Comparison of ENCODE assay signal across 8 cellular contexts in genomic region chr10:6141296-6142151, GRCh38. TPM values are rescaled to one million over a fixed set of nuclear protein-coding genes. Genes with fewer than 3 reads are reported as not detected.
DNase-seq lines count a peak whose midpoint lies in the region; ATAC-seq, FAIRE-seq and TF ChIP-seq lines count a peak whose summit lies in the region.

No MANE protein-coding gene starts in this region.

- H3K36me3 ChIP-seq in kidney (ENCODE audit: control insufficient read depth in 1 of 2, insufficient read depth in 2 of 2, low read length in 2 of 2) (no peaks in the 10 kb centered on the region), tibial nerve (no peaks in the 10 kb centered on the region), uterus (no peaks in the 10 kb centered on the region)

- H3K9me3 Mint-ChIP-seq in activated T-cell treated with anti-CD3 and anti-CD28 coated beads, Interleukin-2, amount 50 U/mL, for 72 hours, result no peaks in the 10 kb centered on the region
- no peaks in the 10 kb centered on the region for H3K9me3 Mint-ChIP-seq in endothelial cell (ENCODE audit: unreplicated experiment)

- peak overlapping the region; percentile 97 for H3K27ac Mint-ChIP-seq in activated T-cell treated with anti-CD3 and anti-CD28 coated beads, Interleukin-2, amount 50 U/mL, for 72 hours
- H3K27ac Mint-ChIP-seq in endothelial cell (ENCODE audit: unreplicated experiment), result no peak overlapping the region

- TF ChIP-seq EP300 in Ishikawa (IDR thresholded peaks at IDR 0.05; ENCODE audit: borderline replicate concordance) (no peak), tibial nerve (IDR thresholded peaks at IDR 0.05) (peak in 1 of 2 donors; percentile 48)

- H3K27me3 ChIP-seq in tibial nerve (peaks cover 0 to 10% of the 10 kb centered on the region in 2 donors), uterus (no peaks in the 10 kb centered on the region)

- H3K4me3 ChIP-seq in kidney (ENCODE audit: low read length in 2 of 2), result peak overlapping the region; percentile 9 to 36
- peak overlapping the region in 2 of 4 donors; percentile 40 to 42 for H3K4me3 ChIP-seq in tibial nerve
- H3K4me3 ChIP-seq in uterus, result peak overlapping the region in 1 of 2 donors; percentile 13

- no peak for TF ChIP-seq RAD21 in Ishikawa (IDR thresholded peaks at IDR 0.05; ENCODE audit: low read depth)

- H3K9ac ChIP-seq in kidney (ENCODE audit: low read length in 2 of 2), result no peak overlapping the region

- H3K4me1 Mint-ChIP-seq in activated T-cell treated with anti-CD3 and anti-CD28 coated beads, Interleukin-2, amount 50 U/mL, for 72 hours (ENCODE audit: low read depth), result peaks cover 87% of the 10 kb centered on the region
- H3K4me1 Mint-ChIP-seq in endothelial cell (ENCODE audit: unreplicated experiment), result peaks cover 11% of the 10 kb centered on the region

- TF ChIP-seq POLR2A in tibial nerve (IDR thresholded peaks at IDR 0.05), result no peak
- no peak for TF ChIP-seq POLR2A in uterus (IDR thresholded peaks at IDR 0.05)

- no peak overlapping the region for H3K27ac ChIP-seq in kidney (ENCODE audit: low read depth in 2 of 2, low read length in 2 of 2)
- peak overlapping the region in 3 of 4 donors; percentile 43 to 73 (median 58) for H3K27ac ChIP-seq in tibial nerve
- no peak overlapping the region for H3K27ac ChIP-seq in uterus

- in situ Hi-C loops in GM13976 (cut with MboI; ENCODE audit: low sequenced_read_pairs, unreplicated experiment), result no loop called here

- peaks cover 0 to 2% of the 10 kb centered on the region in 2 donors for H3K36me3 Mint-ChIP-seq in activated T-cell treated with anti-CD3 and anti-CD28 coated beads, Interleukin-2, amount 50 U/mL, for 72 hours (ENCODE audit: insufficient read depth in 2 of 2)
- H3K36me3 Mint-ChIP-seq in endothelial cell (ENCODE audit: low read depth, unreplicated experiment), result peaks cover 4% of the 10 kb centered on the region

- peak; percentile 84 for DNase-seq in GM13976 (ENCODE audit: low spot score)
- peak; percentile 51 to 60 for DNase-seq in activated T-cell treated with anti-CD3 and anti-CD28 coated beads, Interleukin-2, amount 50 U/mL, for 72 hours
- DNase-seq in kidney, result peak; percentile 76
- no peak for DNase-seq in tibial nerve (ENCODE audit: low spot score in 2 of 2)
- DNase-seq in endothelial cell (ENCODE audit: low spot score), result no peak
- no peak for DNase-seq in uterus

- TF ChIP-seq CTCF in GM13976 (IDR thresholded peaks at IDR 0.05; ENCODE audit: borderline replicate concordance, control extremely low read depth, extremely low read depth, insufficient read depth, missing control alignments) (no peak), kidney (IDR thresholded peaks at IDR 0.05; ENCODE audit: borderline replicate concordance, extremely low read depth, insufficient read depth) (no peak), tibial nerve (IDR thresholded peaks at IDR 0.05) (no peak), endothelial cell (IDR thresholded peaks at IDR 0.05; ENCODE audit: unreplicated experiment) (no peak), uterus (IDR thresholded peaks at IDR 0.05) (no peak)

- ATAC-seq in GM21717 (IDR thresholded peaks at IDR 0.05; ENCODE audit: unreplicated experiment), result peak; percentile 49
- ATAC-seq in activated T-cell treated with anti-CD3 and anti-CD28 coated beads, Interleukin-2, amount 50 U/mL, for 72 hours (replicated peaks in 1 of 2), result peak; percentile 49 to 56

- WGBS in tibial nerve, 2 donors, result 60 to 63% methylated on average over 30 of the region's 30 CpGs

- peak overlapping the region; percentile 84 to 96 for H3K4me3 Mint-ChIP-seq in activated T-cell treated with anti-CD3 and anti-CD28 coated beads, Interleukin-2, amount 50 U/mL, for 72 hours
- no peak overlapping the region for H3K4me3 Mint-ChIP-seq in endothelial cell (ENCODE audit: unreplicated experiment)

- H3K27me3 Mint-ChIP-seq in activated T-cell treated with anti-CD3 and anti-CD28 coated beads, Interleukin-2, amount 50 U/mL, for 72 hours (ENCODE audit: low read depth), result peaks cover 8% of the 10 kb centered on the region
- peaks cover 12% of the 10 kb centered on the region for H3K27me3 Mint-ChIP-seq in endothelial cell (ENCODE audit: unreplicated experiment)

- no peaks in the 10 kb centered on the region for H3K9me3 ChIP-seq in kidney (ENCODE audit: control insufficient read depth in 1 of 2, low read length in 2 of 2)
- no peaks in the 10 kb centered on the region for H3K9me3 ChIP-seq in tibial nerve
- H3K9me3 ChIP-seq in uterus, result no peaks in the 10 kb centered on the region

- H3K4me1 ChIP-seq in kidney (ENCODE audit: control insufficient read depth in 1 of 2, insufficient read depth in 1 of 2, low read depth in 1 of 2, low read length in 2 of 2), result no peaks in the 10 kb centered on the region
- H3K4me1 ChIP-seq in tibial nerve, result peaks cover 0 to 35% (median 12%) of the 10 kb centered on the region in 4 donors
- peaks cover 0 to 10% of the 10 kb centered on the region in 2 donors for H3K4me1 ChIP-seq in uterus

- intact Hi-C loops in kidney (cut with DNase I), result no loop called here
- intact Hi-C loops in uterus (cut with DNase I; ENCODE audit: low total_unique reads), result loop anchor here (10.0 kb wide), 1 partner anchor 63 kb away; the partner anchor contains the start of gene PFKFB3

- no peak for FAIRE-seq in kidney (lab: Jason Lieb, UNC)

TF ChIP-seq in Ishikawa, 13 proteins besides CTCF, POLR2A, EP300 and RAD21:
- TF ChIP-seq MAX (IDR thresholded peaks at IDR 0.05) (0 out of 2 replicates have a peak, but pooled peaks have one; percentile 29), CEBPB (IDR thresholded peaks at IDR 0.05) (no peak)
TF ChIP-seq in Ishikawa: peak in this region for 1.

RNA-seq across cellular contexts. Expression of gene RBM17, which starts 52.7 kb away (rescaled TPM):
- total RNA-seq in activated T-cell treated with anti-CD3 and anti-CD28 coated beads, Interleukin-2, amount 50 U/mL, for 72 hours, result 100 to 1,000 TPM; 156 to 200 TPM
- total RNA-seq in kidney (91.9 TPM), tibial nerve (100 to 1,000 TPM in 2 of 4 donors, 10 to 100 TPM in 2; 70.6 to 109 (median 94.3) TPM), endothelial cell (ENCODE audit: unreplicated experiment) (113 TPM), uterus (100 to 1,000 TPM in 3 of 4 donors, 10 to 100 TPM in 1; 64.4 to 163 (median 146) TPM)
- polyA plus RNA-seq in kidney (ENCODE audit: insufficient read depth, low read depth, low replicate concordance), result 46.4 TPM

Comparison
In these comparisons a context has a peak if more than half of its experiments do, and no peak if none do; other contexts are left out.
1. DNase-seq: peak in GM13976 (single experiment), activated T-cell treated with anti-CD3 and anti-CD28 coated beads, Interleukin-2, amount 50 U/mL, for 72 hours (2 of 2) and kidney (single experiment); none in tibial nerve (0 of 2), endothelial cell (single experiment) and uterus (0 of 2).
2. H3K27ac ChIP-seq: peak in tibial nerve (3 of 4); none in kidney (0 of 2) and uterus (0 of 2).